In genomic region chr11:60880635-60881282, GRCh38 we compare ENCODE assay signal across 1 cellular context.
TF ChIP-seq lines count a peak whose summit lies in the region.

No MANE protein-coding gene starts in this region.

TF ChIP-seq in HepG2, 621 proteins besides CTCF, POLR2A, EP300 and RAD21 (continues in another document):
- no peak for TF ChIP-seq PRMT3 (CRISPR knock-in tag; IDR thresholded peaks at IDR 0.05; ENCODE audit: borderline replicate concordance, low read depth)
- no peak for TF ChIP-seq HMGA1 (CRISPR knock-in tag; conservative IDR thresholded peaks at IDR 0.05)
- peak; percentile 67; the same call in 1 of the 2 replicates for TF ChIP-seq ZSCAN31 (CRISPR knock-in tag; IDR thresholded peaks at IDR 0.05; ENCODE audit: low read depth)
- peak; percentile 93 for TF ChIP-seq ZNF747 (CRISPR knock-in tag; IDR thresholded peaks at IDR 0.05; ENCODE audit: borderline replicate concordance)
- TF ChIP-seq ZNF180 (CRISPR knock-in tag; IDR thresholded peaks at IDR 0.05; ENCODE audit: borderline replicate concordance, low read depth), result no peak
- no peak for TF ChIP-seq ZMAT5 (CRISPR knock-in tag; IDR thresholded peaks at IDR 0.05; ENCODE audit: borderline replicate concordance, low read depth)
- TF ChIP-seq NFYB (CRISPR knock-in tag; IDR thresholded peaks at IDR 0.05), result no peak
- no peak for TF ChIP-seq MAZ (IDR thresholded peaks at IDR 0.05; ENCODE audit: borderline replicate concordance, low read depth, low read length)
- peak; percentile 62; the same call in 1 of the 2 replicates for TF ChIP-seq MAZ (CRISPR knock-in tag; IDR thresholded peaks at IDR 0.05; ENCODE audit: low read depth)
- TF ChIP-seq GATA4 (IDR thresholded peaks at IDR 0.05; ENCODE audit: borderline replicate concordance, low read depth), result peak; percentile 85; the same call in 1 of the 2 replicates
- no peak for TF ChIP-seq ZNF576 (CRISPR knock-in tag; IDR thresholded peaks at IDR 0.05)
- peak; percentile 82; the same call in 1 of the 3 replicates for TF ChIP-seq MXI1 (IDR thresholded peaks at IDR 0.05; ENCODE audit: borderline replicate concordance, low read depth, low read length)
- peak; percentile 38 for TF ChIP-seq DBP (CRISPR knock-in tag; IDR thresholded peaks at IDR 0.05; ENCODE audit: not compliant biosample characterization)
- TF ChIP-seq ZFP36L2 (CRISPR knock-in tag; IDR thresholded peaks at IDR 0.05), result no peak
- TF ChIP-seq ATRX (CRISPR knock-in tag; IDR thresholded peaks at IDR 0.05; ENCODE audit: borderline replicate concordance), result no peak
- TF ChIP-seq ZEB1 (IDR thresholded peaks at IDR 0.05; ENCODE audit: insufficient replicate concordance, low read depth), result peak; percentile 23
- TF ChIP-seq FOXJ3 (CRISPR knock-in tag; IDR thresholded peaks at IDR 0.05; ENCODE audit: borderline replicate concordance), result peak; percentile 98
- TF ChIP-seq ZNF431 (CRISPR knock-in tag; IDR thresholded peaks at IDR 0.05; ENCODE audit: borderline replicate concordance, low read depth), result no peak; the same call in 1 of the 2 replicates
- TF ChIP-seq ZNF839 (CRISPR knock-in tag; IDR thresholded peaks at IDR 0.05; ENCODE audit: borderline replicate concordance), result no peak
- no peak for TF ChIP-seq SNRNP70 (IDR thresholded peaks at IDR 0.05; ENCODE audit: low read depth, low read length)
- TF ChIP-seq GMEB2 (CRISPR knock-in tag; IDR thresholded peaks at IDR 0.05; ENCODE audit: low read depth), result no peak
- TF ChIP-seq ARNTL (CRISPR knock-in tag; IDR thresholded peaks at IDR 0.05), result peak; percentile 83
- no peak for TF ChIP-seq ZKSCAN1 (IDR thresholded peaks at IDR 0.05; ENCODE audit: low read length)
- peak; percentile 73; the same call in 1 of the 2 replicates for TF ChIP-seq ZNF142 (CRISPR knock-in tag; IDR thresholded peaks at IDR 0.05)
- peak; percentile 77; the same call in 1 of the 2 replicates for TF ChIP-seq BRF2 (CRISPR knock-in tag; IDR thresholded peaks at IDR 0.05)
- TF ChIP-seq ZBTB10 (CRISPR knock-in tag; IDR thresholded peaks at IDR 0.05; ENCODE audit: borderline replicate concordance), result 0 out of 2 replicates have a peak, but pooled peaks have one; percentile 70
- TF ChIP-seq ZNF589 (CRISPR knock-in tag; conservative IDR thresholded peaks at IDR 0.05), result 0 out of 2 replicates have a peak, but pooled peaks have one; percentile 79
- TF ChIP-seq KDM6A (CRISPR knock-in tag; IDR thresholded peaks at IDR 0.05; ENCODE audit: low read depth), result peak; percentile 90
- peak; percentile 98 for TF ChIP-seq ZNF292 (CRISPR knock-in tag; IDR thresholded peaks at IDR 0.05; ENCODE audit: borderline replicate concordance, low read depth)
- TF ChIP-seq ZSCAN20 (CRISPR knock-in tag; IDR thresholded peaks at IDR 0.05; ENCODE audit: borderline replicate concordance), result no peak; the same call in 1 of the 2 replicates
- 0 out of 2 replicates have a peak, but pooled peaks have one; percentile 44 for TF ChIP-seq ELF4 (CRISPR knock-in tag; IDR thresholded peaks at IDR 0.05; ENCODE audit: borderline replicate concordance)
- peak; percentile 73; the same call in 1 of the 2 replicates for TF ChIP-seq ZNF724P (CRISPR knock-in tag; IDR thresholded peaks at IDR 0.05; ENCODE audit: borderline replicate concordance)
- peak; percentile 80; the same call in 1 of the 2 replicates for TF ChIP-seq ZC3H13 (CRISPR knock-in tag; IDR thresholded peaks at IDR 0.05)
- no peak for TF ChIP-seq HNRNPUL1 (IDR thresholded peaks at IDR 0.05; ENCODE audit: low read depth, low read length)
- TF ChIP-seq ATF5 (CRISPR knock-in tag; IDR thresholded peaks at IDR 0.05; ENCODE audit: low read depth), result no peak
- TF ChIP-seq NCOA2 (CRISPR knock-in tag; IDR thresholded peaks at IDR 0.05), result peak; percentile 95
- no peak for TF ChIP-seq IKZF4 (CRISPR knock-in tag; IDR thresholded peaks at IDR 0.05; ENCODE audit: borderline replicate concordance, low read depth, not compliant biosample characterization)
- TF ChIP-seq ZZZ3 (CRISPR knock-in tag; IDR thresholded peaks at IDR 0.05; ENCODE audit: borderline replicate concordance), result no peak
- no peak for TF ChIP-seq ZBTB8A (CRISPR knock-in tag; IDR thresholded peaks at IDR 0.05; ENCODE audit: borderline replicate concordance, low read depth)
- TF ChIP-seq PBX2 (CRISPR knock-in tag; IDR thresholded peaks at IDR 0.05), result peak; percentile 60
- no peak for TF ChIP-seq MZF1 (CRISPR knock-in tag; IDR thresholded peaks at IDR 0.05; ENCODE audit: borderline replicate concordance)
- TF ChIP-seq MIER2 (CRISPR knock-in tag; IDR thresholded peaks at IDR 0.05), result peak; percentile 89
- peak; percentile 96 for TF ChIP-seq ZBTB20 (CRISPR knock-in tag; IDR thresholded peaks at IDR 0.05; ENCODE audit: borderline replicate concordance, low read depth)
- TF ChIP-seq ZNF737 (CRISPR knock-in tag; IDR thresholded peaks at IDR 0.05; ENCODE audit: borderline replicate concordance), result no peak
- no peak for TF ChIP-seq ARHGAP35 (CRISPR knock-in tag; IDR thresholded peaks at IDR 0.05; ENCODE audit: borderline replicate concordance)
- TF ChIP-seq HMG20A (CRISPR knock-in tag; IDR thresholded peaks at IDR 0.05; ENCODE audit: borderline replicate concordance), result peak; percentile 100
- TF ChIP-seq HOXA9 (CRISPR knock-in tag; IDR thresholded peaks at IDR 0.05; ENCODE audit: borderline replicate concordance), result 0 out of 2 replicates have a peak, but pooled peaks have one; percentile 42
- TF ChIP-seq ZNF883 (CRISPR knock-in tag; IDR thresholded peaks at IDR 0.05; ENCODE audit: not compliant biosample characterization), result peak; percentile 13
- TF ChIP-seq CAMTA2 (CRISPR knock-in tag; IDR thresholded peaks at IDR 0.05; ENCODE audit: borderline replicate concordance), result no peak
- TF ChIP-seq JARID2 (CRISPR knock-in tag; IDR thresholded peaks at IDR 0.05; ENCODE audit: insufficient replicate concordance), result no peak
- TF ChIP-seq RFX3 (CRISPR knock-in tag; IDR thresholded peaks at IDR 0.05), result peak; percentile 37; the same call in 1 of the 2 replicates
- no peak for TF ChIP-seq ZNF564 (CRISPR knock-in tag; IDR thresholded peaks at IDR 0.05)
- 0 out of 2 replicates have a peak, but pooled peaks have one; percentile 29 for TF ChIP-seq NFKB2 (CRISPR knock-in tag; IDR thresholded peaks at IDR 0.05; ENCODE audit: borderline replicate concordance)
- no peak for TF ChIP-seq ZNF468 (CRISPR knock-in tag; IDR thresholded peaks at IDR 0.05)
